Comparison of ENCODE assay signal across 20 cellular contexts in genomic region chr4:114078636-114079035, GRCh38.
"Had no signal": no experiment of that assay in that cellular context is flagged by ENCODE, and none has a peak within 500 bp of the region (broad histone marks: within the 10 kb centered on the region; RNA-seq: fewer than 3 reads in every experiment).

No MANE protein-coding gene starts in this region.

- H3K36me3 ChIP-seq: breast epithelium, neutrophil, tibial nerve, uterus had no signal

- ATAC-seq: effector memory CD8-positive, alpha-beta T cell; left ventricle myocardium superior; natural killer cell; stimulated activated naive B cell treated with anti-CD40 and anti-IgM and Interleukin-4, amounts not matched to agents 10 μg/mL and 1 μg/mL and 100 μg/mL, for 72 hours had no signal

- H3K27me3 ChIP-seq: breast epithelium, neutrophil, tibial nerve, uterus had no signal

- H3K9me3 Mint-ChIP-seq: activated naive CD8-positive, alpha-beta T cell treated with anti-CD3 and anti-CD28 coated beads, Interleukin-2, amount 10 ng/mL, durations not matched to agents 7 days and 5 days; effector memory CD8-positive, alpha-beta T cell; natural killer cell had no signal

- H3K4me1 Mint-ChIP-seq: activated CD4-positive, alpha-beta T cell treated with anti-CD3 and anti-CD28 coated beads, Interleukin-2, amount 10 ng/mL, durations not matched to agents 7 days and 5 days; natural killer cell; stimulated activated naive B cell treated with anti-CD40 and anti-IgM and Interleukin-4, amounts not matched to agents 10 μg/mL and 1 μg/mL and 100 μg/mL, for 72 hours had no signal

- H3K27ac Mint-ChIP-seq: activated CD4-positive, alpha-beta T cell treated with anti-CD3 and anti-CD28 coated beads, Interleukin-2, amount 10 ng/mL, durations not matched to agents 7 days and 5 days; activated naive CD8-positive, alpha-beta T cell treated with anti-CD3 and anti-CD28 coated beads, Interleukin-2, amount 10 ng/mL, durations not matched to agents 7 days and 5 days; effector memory CD8-positive, alpha-beta T cell; natural killer cell; stimulated activated naive B cell treated with anti-CD40 and anti-IgM and Interleukin-4, amounts not matched to agents 10 μg/mL and 1 μg/mL and 100 μg/mL, for 72 hours had no signal

- H3K27ac ChIP-seq: breast epithelium, neutrophil, parathyroid adenoma, tibial nerve, uterus had no signal

- H3K4me1 ChIP-seq: breast epithelium, parathyroid adenoma, tibial nerve, uterus had no signal

- H3K9ac ChIP-seq: parathyroid adenoma had no signal

- DNase-seq: activated CD4-positive, alpha-beta T cell treated with anti-CD3 and anti-CD28 coated beads, Interleukin-2, amount 10 ng/mL, durations not matched to agents 7 days and 5 days; activated CD4-positive, CD25-positive, alpha-beta regulatory T cell; activated CD8-positive, alpha-beta memory T cell treated with anti-CD3 and anti-CD28 coated beads, Interleukin-2, amount 50 U/mL, for 48 hours; activated gamma-delta T cell treated with Interleukin-2 at 50 U/mL for 16 hours; activated naive CD8-positive, alpha-beta T cell treated with anti-CD3 and anti-CD28 coated beads, Interleukin-2, amount 10 ng/mL, durations not matched to agents 7 days and 5 days; anterior cingulate cortex; effector memory CD8-positive, alpha-beta T cell; foreskin melanocyte; left ventricle myocardium superior; mesendoderm; natural killer cell; retina; stimulated activated CD4-positive, alpha-beta T cell treated with anti-CD3 and anti-CD28 coated beads, Interleukin-15, amount 100 ng/mL, for 24 hours; stimulated activated CD4-positive, alpha-beta T cell treated with anti-CD3 and anti-CD28 coated beads, Interleukin-4, amount 100 ng/mL, for 1 hour; stimulated activated naive B cell treated with anti-CD40 and anti-IgM and Interleukin-4, amounts not matched to agents 10 μg/mL and 1 μg/mL and 100 μg/mL, for 72 hours; uterus had no signal

- H3K4me3 ChIP-seq: breast epithelium, tibial nerve, uterus had no signal

- H3K4me3 Mint-ChIP-seq: activated CD4-positive, alpha-beta T cell treated with anti-CD3 and anti-CD28 coated beads, Interleukin-2, amount 10 ng/mL, durations not matched to agents 7 days and 5 days; activated naive CD8-positive, alpha-beta T cell treated with anti-CD3 and anti-CD28 coated beads, Interleukin-2, amount 10 ng/mL, durations not matched to agents 7 days and 5 days; effector memory CD8-positive, alpha-beta T cell; natural killer cell; stimulated activated naive B cell treated with anti-CD40 and anti-IgM and Interleukin-4, amounts not matched to agents 10 μg/mL and 1 μg/mL and 100 μg/mL, for 72 hours had no signal

- H3K9me3 ChIP-seq: neutrophil, tibial nerve, uterus had no signal

- H3K79me2 ChIP-seq: parathyroid adenoma had no signal

- H2AFZ ChIP-seq: parathyroid adenoma had no signal

- H3K36me3 Mint-ChIP-seq: activated naive CD8-positive, alpha-beta T cell treated with anti-CD3 and anti-CD28 coated beads, Interleukin-2, amount 10 ng/mL, durations not matched to agents 7 days and 5 days; natural killer cell; stimulated activated naive B cell treated with anti-CD40 and anti-IgM and Interleukin-4, amounts not matched to agents 10 μg/mL and 1 μg/mL and 100 μg/mL, for 72 hours had no signal
